ENCODE assay signal across 8 cellular contexts in genomic region chr7:29102554-29103151, GRCh38. TPM values are rescaled to one million over a fixed set of nuclear protein-coding genes. Genes with fewer than 3 reads are reported as not detected.
A peak's percentile ranks its signal among the peaks of the same experiment; 100 is the strongest.
DNase-seq lines count a peak whose midpoint lies in the region; ATAC-seq and TF ChIP-seq lines count a peak whose summit lies in the region.

No MANE protein-coding gene starts in this region.

- intact Hi-C loops in left lung (cut with DNase I) = loop anchor here (5.0 to 10.0 kb wide), 3 partner anchors 148 to 178 kb away; partner anchors contain the start of gene TRIL (in 1 of the 2)

- H3K36me3 ChIP-seq in left lung = no peaks in the 10 kb centered on the region

- H3K4me1 ChIP-seq in left lung = peaks cover 14 to 19% of the 10 kb centered on the region in 2 donors

- ATAC-seq in left lung (peak; percentile 63), HG03457 (IDR thresholded peaks at IDR 0.05; ENCODE audit: unreplicated experiment) (no peak)

- peak; percentile 65 for DNase-seq in NCI-H1436 (lab: John Stamatoyannopoulos, UW)
- no peak for DNase-seq in NCI-H1436 treated with DMSO at 0.1 percent for 48 hours (lab: John Stamatoyannopoulos, UW)
- peak; percentile 43 for DNase-seq in KBM-7
- DNase-seq in SHP77 (lab: John Stamatoyannopoulos, UW) = peak; percentile 31 to 56
- DNase-seq in coronary artery (ENCODE audit: low spot score) = no peak
- peak in 1 of 2 donors; percentile 62 for DNase-seq in left lung
- DNase-seq in substantia nigra (lab: John Stamatoyannopoulos, UW) = peak in 36 of 49 donors; percentile 7 to 71 (median 38)

- H3K27me3 ChIP-seq in left lung = no peaks in the 10 kb centered on the region

- peak; percentile 49 for TF ChIP-seq CTCF in coronary artery (IDR thresholded peaks at IDR 0.05)
- TF ChIP-seq CTCF in left lung (IDR thresholded peaks at IDR 0.05) = peak; percentile 61 to 63

- H3K27ac ChIP-seq in coronary artery (no peak overlapping the region), left lung (no peak overlapping the region), substantia nigra (ENCODE audit: low read depth, low read length, poor library complexity, severe bottlenecking) (no peak overlapping the region)

- no peaks in the 10 kb centered on the region for H3K9me3 ChIP-seq in left lung

- in situ Hi-C loops in KBM-7 (cut with MboI; ENCODE audit: low pct_unique_long_range_greater_than_20kb, low sequenced_read_pairs) = no loop called here

- no peak overlapping the region for H3K4me3 ChIP-seq in coronary artery
- H3K4me3 ChIP-seq in left lung = no peak overlapping the region

RNA-seq across cellular contexts. Expression of gene CPVL, which starts 43.7 kb away (rescaled TPM):
- total RNA-seq in left lung = 10 to 100 TPM; 37.8 to 40.8 TPM

Comparison
In these comparisons a context has a peak if more than half of its experiments do, and no peak if none do; other contexts are left out.
1. DNase-seq: peak in NCI-H1436 (single experiment), KBM-7 (single experiment), SHP77 (2 of 2) and substantia nigra (36 of 49); none in NCI-H1436 treated with DMSO at 0.1 percent for 48 hours (single experiment) and coronary artery (single experiment).